Comparison of ENCODE assay signal across 21 cellular contexts in genomic region chr18:33670052-33670451, GRCh38.
A peak's percentile ranks its signal among the peaks of the same experiment; 100 is the strongest.
DNase-seq lines count a peak whose midpoint lies in the region; ATAC-seq and TF ChIP-seq lines count a peak whose summit lies in the region.
"Had no signal": no experiment of that assay in that cellular context is flagged by ENCODE, and none has a peak within 500 bp of the region (broad histone marks: within the 10 kb centered on the region; RNA-seq: fewer than 3 reads in every experiment).

No MANE protein-coding gene starts in this region.

- H3K27ac Mint-ChIP-seq in brain = peak overlapping the region in 3 of 5 experiments; percentile 31 to 76 (median 45)
- H3K27ac Mint-ChIP-seq: B cell; CD4-positive, CD25-positive, alpha-beta regulatory T cell; CD8-positive, alpha-beta memory T cell; HFFc6 had no signal

- H3K27me3 Mint-ChIP-seq in brain = no peaks in the 10 kb centered on the region
- H3K27me3 Mint-ChIP-seq: B cell; CD4-positive, CD25-positive, alpha-beta regulatory T cell; CD8-positive, alpha-beta memory T cell had no signal

- TF ChIP-seq CTCF in KMS-11 (conservative IDR thresholded peaks at IDR 0.05; ENCODE audit: low read depth, low read length) = no peak
- TF ChIP-seq CTCF in brain (conservative IDR thresholded peaks at IDR 0.05) = no peak

- peak overlapping the region; percentile 99 for H3K4me2 ChIP-seq in KMS-11
- H3K4me2 ChIP-seq: BLaER1 treated with 17β-estradiol and CSF1 and Interleukin-3, amounts not matched to agents 10 nM and 100 nM had no signal

- peaks cover 81% of the 10 kb centered on the region for H3K4me1 ChIP-seq in KMS-11 (ENCODE audit: low read depth, poor library complexity, severe bottlenecking)

- no peak overlapping the region for H3K4me3 Mint-ChIP-seq in brain
- H3K4me3 Mint-ChIP-seq: B cell; CD4-positive, CD25-positive, alpha-beta regulatory T cell; CD8-positive, alpha-beta memory T cell; HFFc6 had no signal

- peaks cover 52% of the 10 kb centered on the region for H3K4me1 Mint-ChIP-seq in brain
- H3K4me1 Mint-ChIP-seq: B cell; CD4-positive, CD25-positive, alpha-beta regulatory T cell; CD8-positive, alpha-beta memory T cell had no signal

- H3K36me3 ChIP-seq in KMS-11 (ENCODE audit: insufficient read depth) = no peaks in the 10 kb centered on the region
- H3K36me3 ChIP-seq: BLaER1 treated with 17β-estradiol and CSF1 and Interleukin-3, amounts not matched to agents 10 nM and 100 nM; HAP-1 had no signal

- peak overlapping the region; percentile 35 for H2AFZ ChIP-seq in KMS-11 (ENCODE audit: low read depth)
- H2AFZ ChIP-seq: GM23248 had no signal

- H3K9ac ChIP-seq in KMS-11 = peak overlapping the region; percentile 70
- H3K9ac ChIP-seq: BLaER1 treated with 17β-estradiol and CSF1 and Interleukin-3, amounts not matched to agents 10 nM and 100 nM; GM23248 had no signal

- no peaks in the 10 kb centered on the region for H4K20me1 ChIP-seq in KMS-11 (ENCODE audit: insufficient read depth)
- H4K20me1 ChIP-seq: BLaER1 treated with 17β-estradiol and CSF1 and Interleukin-3, amounts not matched to agents 10 nM and 100 nM had no signal

- no peak overlapping the region for H3K4me3 ChIP-seq in KMS-11 (IDR thresholded peaks at IDR 0.05; ENCODE audit: insufficient read depth, low read depth, low read length)
- H3K4me3 ChIP-seq: BLaER1 treated with 17β-estradiol and CSF1 and Interleukin-3, amounts not matched to agents 10 nM and 100 nM; GM12878; GM23248; HAP-1; K562 had no signal

- H3K79me2 ChIP-seq in KMS-11 (ENCODE audit: insufficient read depth, low read depth) = peaks cover 22% of the 10 kb centered on the region; the same call in 1 of the 2 replicates

- H3K27ac ChIP-seq in KMS-11 = peak overlapping the region; percentile 93
- H3K27ac ChIP-seq: BLaER1 treated with 17β-estradiol and CSF1 and Interleukin-3, amounts not matched to agents 10 nM and 100 nM; GM23248 had no signal

- H3K27me3 ChIP-seq in KMS-11 (ENCODE audit: insufficient read depth, low read depth) = no peaks in the 10 kb centered on the region
- H3K27me3 ChIP-seq: BLaER1 treated with 17β-estradiol and CSF1 and Interleukin-3, amounts not matched to agents 10 nM and 100 nM had no signal

- peaks cover 30% of the 10 kb centered on the region for H3K36me3 Mint-ChIP-seq in brain
- H3K36me3 Mint-ChIP-seq: CD4-positive, CD25-positive, alpha-beta regulatory T cell; CD8-positive, alpha-beta memory T cell had no signal

- DNase-seq in NCI-H2227 treated with DMSO at 0.1 percent for 48 hours (lab: John Stamatoyannopoulos, UW) = peak; percentile 33
- DNase-seq: CD4-positive, CD25-positive, alpha-beta regulatory T cell; CD8-positive, alpha-beta memory T cell; COR-L47; DMS 273 treated with DMSO at 0.1 percent for 48 hours; DMS53; DND-41; EL; GM23248; HFFc6; IMR-90 had no signal

- no peaks in the 10 kb centered on the region for H3K9me3 Mint-ChIP-seq in brain

- ATAC-seq in GM18511 (IDR thresholded peaks at IDR 0.05; ENCODE audit: unreplicated experiment) (no peak), GM18870 (IDR thresholded peaks at IDR 0.05; ENCODE audit: unreplicated experiment) (no peak), HG03159 (IDR thresholded peaks at IDR 0.05; ENCODE audit: unreplicated experiment) (no peak)
- ATAC-seq: GM12878, K562 had no signal
